In genomic region chr11:85539740-85540139, GRCh38 we compare ENCODE assay signal across 23 cellular contexts.
DNase-seq lines count a peak whose midpoint lies in the region; ATAC-seq and TF ChIP-seq lines count a peak whose summit lies in the region.
"Had no signal": no experiment of that assay in that cellular context is flagged by ENCODE, and none has a peak within 500 bp of the region (broad histone marks: within the 10 kb centered on the region; RNA-seq: fewer than 3 reads in every experiment).

No MANE protein-coding gene starts in this region.

- H2AK5ac ChIP-seq in mesendoderm (ENCODE audit: low read length), result no peak overlapping the region

- no peak for TF ChIP-seq POLR2A in spleen (IDR thresholded peaks at IDR 0.05)

- H3K27ac ChIP-seq in right atrium auricular region (peak overlapping the region in 1 of 2 donors; percentile 14), mesendoderm (ENCODE audit: low read depth, low read length) (peak overlapping the region; percentile 7), spleen (peak overlapping the region in 5 of 8 donors; percentile 27 to 75 (median 61))
- H3K27ac ChIP-seq: BLaER1 treated with 17β-estradiol and CSF1 and Interleukin-3, amounts not matched to agents 10 nM and 100 nM had no signal

- no peaks in the 10 kb centered on the region for H3K79me2 ChIP-seq in mesendoderm (ENCODE audit: control insufficient read depth, insufficient read depth, low read length)

- WGBS in mesendoderm (ENCODE audit: extremely low coverage, insufficient coverage, low lambda C conversion rate), result no CpG with 5 or more reads among the region's 3 CpGs
- 65 to 79% (median 74%) methylated on average over 3 of the region's 3 CpGs for WGBS in spleen, 5 donors

- H3K27me3 ChIP-seq in right atrium auricular region (no peaks in the 10 kb centered on the region), mesendoderm (ENCODE audit: insufficient read depth, low read length, poor library complexity) (no peaks in the 10 kb centered on the region), spleen (replicated peaks in 1 of 7) (no peaks in the 10 kb centered on the region)
- H3K27me3 ChIP-seq: BLaER1 treated with 17β-estradiol and CSF1 and Interleukin-3, amounts not matched to agents 10 nM and 100 nM had no signal

- H3K4me2 ChIP-seq in mesendoderm (ENCODE audit: low read length), result no peak overlapping the region
- H3K4me2 ChIP-seq: BLaER1 treated with 17β-estradiol and CSF1 and Interleukin-3, amounts not matched to agents 10 nM and 100 nM had no signal

- H3K9me3 ChIP-seq in right atrium auricular region, result peaks cover 0 to 4% of the 10 kb centered on the region in 2 donors
- H3K9me3 ChIP-seq in spleen, result peaks cover 0 to 40% (median 20%) of the 10 kb centered on the region in 8 donors

- ATAC-seq in Right ventricle myocardium superior (ENCODE audit: poor library complexity), result peak; percentile 36
- no peak for ATAC-seq in HG03108 (IDR thresholded peaks at IDR 0.05; ENCODE audit: unreplicated experiment)
- ATAC-seq: PC-3, SK-N-SH treated with all-trans-retinoic acid at 6 μM for 48 hours had no signal

- H2BK5ac ChIP-seq in mesendoderm (ENCODE audit: low read length), result no peak overlapping the region

- H3K23ac ChIP-seq in mesendoderm (ENCODE audit: low read length), result no peak overlapping the region

- H2BK15ac ChIP-seq in mesendoderm (replicated peaks; ENCODE audit: low read depth), result no peak overlapping the region

- H3K79me1 ChIP-seq in mesendoderm (ENCODE audit: low read length), result no peaks in the 10 kb centered on the region

- no peaks in the 10 kb centered on the region for H3K36me3 ChIP-seq in right atrium auricular region
- H3K36me3 ChIP-seq in mesendoderm (ENCODE audit: control insufficient read depth, insufficient read depth, low read length), result no peaks in the 10 kb centered on the region
- no peaks in the 10 kb centered on the region for H3K36me3 ChIP-seq in spleen
- H3K36me3 ChIP-seq: BLaER1 treated with 17β-estradiol and CSF1 and Interleukin-3, amounts not matched to agents 10 nM and 100 nM had no signal

- no peak overlapping the region for H3K9ac ChIP-seq in mesendoderm (ENCODE audit: low read length)
- H3K9ac ChIP-seq: BLaER1 treated with 17β-estradiol and CSF1 and Interleukin-3, amounts not matched to agents 10 nM and 100 nM had no signal

- H4K8ac ChIP-seq in mesendoderm (ENCODE audit: low read depth, low read length), result no peak overlapping the region

- no peak overlapping the region for H4K5ac ChIP-seq in mesendoderm (ENCODE audit: low read length)

- H3K4me1 ChIP-seq in right atrium auricular region (peaks cover 0 to 22% of the 10 kb centered on the region in 2 donors), mesendoderm (ENCODE audit: control insufficient read depth, low read depth, low read length) (peaks cover 6% of the 10 kb centered on the region), spleen (no peaks in the 10 kb centered on the region)
- H3K4me1 ChIP-seq: BLaER1 treated with 17β-estradiol and CSF1 and Interleukin-3, amounts not matched to agents 10 nM and 100 nM; Caco-2 had no signal

- no peak overlapping the region for H2BK120ac ChIP-seq in mesendoderm (ENCODE audit: low read depth, low read length)

- TF ChIP-seq CTCF in right atrium auricular region (IDR thresholded peaks at IDR 0.05), result no peak
- TF ChIP-seq CTCF in spleen (IDR thresholded peaks at IDR 0.05 in 8 of 11, conservative IDR thresholded peaks at IDR 0.05 in 3 of 11), result no peak

- no peak overlapping the region for H3K56ac ChIP-seq in mesendoderm (ENCODE audit: low read length)

- no peak overlapping the region for H3K4ac ChIP-seq in mesendoderm (ENCODE audit: low read depth, low read length)

- no peak overlapping the region for H3K18ac ChIP-seq in mesendoderm (ENCODE audit: low read length)

- H3K4me3 ChIP-seq in right atrium auricular region (no peak overlapping the region), mesendoderm (ENCODE audit: low read length) (no peak overlapping the region), spleen (no peak overlapping the region)
- H3K4me3 ChIP-seq: BLaER1 treated with 17β-estradiol and CSF1 and Interleukin-3, amounts not matched to agents 10 nM and 100 nM had no signal

- intact Hi-C loops in Right ventricle myocardium superior (cut with DNase I), result no loop called here
- intact Hi-C loops in spleen (cut with DNase I; ENCODE audit: low total_unique reads), result no loop called here

- no peak for DNase-seq in Right ventricle myocardium superior
- DNase-seq in right atrium auricular region (ENCODE audit: low spot score), result no peak
- DNase-seq in OCI-M1 (lab: John Stamatoyannopoulos, UW), result peak; percentile 54
- peak; percentile 92 for DNase-seq in mesendoderm
- no peak for DNase-seq in spleen
- DNase-seq in NCI-H345 (lab: John Stamatoyannopoulos, UW), result no peak
- DNase-seq: 8988T, Caco-2, DMS 273 treated with DMSO at 0.1 percent for 48 hours, DND-41, GOT3, Kasumi-1, NCI-H1417, NCI-H1694 treated with DMSO at 0.1 percent for 48 hours, NCI-H2081 treated with DMSO at 0.1 percent for 48 hours, NCI-H2171 treated with DMSO at 0.1 percent for 48 hours, NCI-H446 treated with DMSO at 0.1 percent for 48 hours, NCI-H526 treated with DMSO at 0.1 percent for 48 hours, PC-3, SHP77 treated with DMSO at 0.1 percent for 48 hours had no signal

Comparison
In these comparisons a context has a peak if more than half of its experiments do, and no peak if none do; other contexts are left out.
1. DNase-seq: peak in OCI-M1 (single experiment) and mesendoderm (single experiment); none in Right ventricle myocardium superior (single experiment), right atrium auricular region (single experiment), spleen (single experiment) and NCI-H345 (single experiment).